ENCODE assay signal across 10 cellular contexts in genomic region chrX:107700317-107700774, GRCh38.
DNase-seq lines count a peak whose midpoint lies in the region; ATAC-seq, FAIRE-seq and TF ChIP-seq lines count a peak whose summit lies in the region.
"Had no signal": no experiment of that assay in that cellular context is flagged by ENCODE, and none has a peak within 500 bp of the region (broad histone marks: within the 10 kb centered on the region; RNA-seq: fewer than 3 reads in every experiment).

No MANE protein-coding gene starts in this region.

- TF ChIP-seq EP300 in upper lobe of left lung (IDR thresholded peaks at IDR 0.05): peak in 2 of 4 donors; percentile 61 to 73

- DNase-seq in DMS 273 (lab: John Stamatoyannopoulos, UW; ENCODE audit: unreplicated experiment) (peak; percentile 22), DMS 273 treated with DMSO at 0.1 percent for 48 hours (lab: John Stamatoyannopoulos, UW) (no peak), left lobe of liver (ENCODE audit: low spot score) (no peak), upper lobe of left lung (no peak), urothelium cell line (ENCODE audit: low spot score) (no peak)
- no peak for DNase-seq in stimulated activated naive CD4-positive, alpha-beta T cell (lab: John Stamatoyannopoulos, UW)
- DNase-seq in activated T-cell treated with anti-CD3 and anti-CD28 coated beads, Interleukin-2, amount 50 U/mL, for 1 hour: no peak
- DNase-seq: activated naive CD8-positive, alpha-beta T cell treated with anti-CD3 and anti-CD28 coated beads, Interleukin-2, amount 10 ng/mL, durations not matched to agents 7 days and 5 days had no signal

- WGBS in upper lobe of left lung, 2 donors: 19 to 20% methylated on average over 3 to 4 of the region's 4 CpGs

- peak; percentile 86 for ATAC-seq in left lobe of liver
- peak; percentile 85 to 90 for ATAC-seq in upper lobe of left lung (ENCODE audit: low FRiP score in 2 of 2)

- peaks cover 0 to 22% (median 8%) of the 10 kb centered on the region in 4 donors for H3K4me1 ChIP-seq in upper lobe of left lung

- no peak for FAIRE-seq in urothelium cell line (lab: Jason Lieb, UNC)

- H3K4me3 ChIP-seq in upper lobe of left lung: no peak overlapping the region

- no peaks in the 10 kb centered on the region for H3K9me3 ChIP-seq in upper lobe of left lung

- TF ChIP-seq CTCF in upper lobe of left lung (IDR thresholded peaks at IDR 0.05): no peak

- no peaks in the 10 kb centered on the region for H3K36me3 ChIP-seq in upper lobe of left lung

- TF ChIP-seq POLR2A in upper lobe of left lung (IDR thresholded peaks at IDR 0.05): peak in 1 of 4 donors; percentile 33

- H3K27ac ChIP-seq in cingulate gyrus (ENCODE audit: low read depth, low read length): peak overlapping the region; percentile 70
- H3K27ac ChIP-seq in upper lobe of left lung: peak overlapping the region; percentile 70 to 81 (median 78)
- H3K27ac ChIP-seq: 22Rv1 had no signal

- H3K27me3 ChIP-seq in upper lobe of left lung: no peaks in the 10 kb centered on the region
